ENCODE assay signal across 20 cellular contexts in the genomic region with DNA sequence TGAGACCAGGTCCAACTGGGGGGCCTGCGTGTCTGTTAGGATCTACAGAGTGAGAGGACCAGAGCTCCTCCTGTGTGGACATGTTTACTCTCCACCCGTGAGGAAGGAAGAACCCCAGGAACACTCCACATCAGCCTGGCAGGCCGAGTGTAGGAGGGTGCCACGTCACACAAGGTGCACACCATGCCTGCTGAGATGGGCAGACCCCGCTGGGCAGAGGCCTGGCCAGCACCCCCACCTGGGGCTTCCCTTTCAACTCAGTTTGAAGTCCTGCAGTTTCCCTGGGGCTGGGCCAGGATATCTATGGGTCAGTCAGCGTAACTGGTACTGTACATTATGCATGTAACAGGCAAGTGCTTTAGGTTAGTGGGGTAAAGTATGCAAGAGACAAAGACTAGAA. TPM values are rescaled to one million over a fixed set of nuclear protein-coding genes. Genes with fewer than 3 reads are reported as not detected.
DNase-seq lines count a peak whose midpoint lies in the region; ATAC-seq lines count a peak whose summit lies in the region.
"Had no signal": no experiment of that assay in that cellular context is flagged by ENCODE, and none has a peak within 500 bp of the region (broad histone marks: within the 10 kb centered on the region; RNA-seq: fewer than 3 reads in every experiment).

No MANE protein-coding gene starts in this region.

- peaks cover 25 to 30% (median 27%) of the 10 kb centered on the region in 3 donors for H3K4me1 Mint-ChIP-seq in CD8-positive, alpha-beta memory T cell
- peaks cover 17 to 68% (median 55%) of the 10 kb centered on the region in 7 donors for H3K4me1 Mint-ChIP-seq in naive thymus-derived CD4-positive, alpha-beta T cell

- peak; percentile 14 for DNase-seq in activated CD4-positive, CD25-positive, alpha-beta regulatory T cell treated with anti-CD3 and anti-CD28 coated beads, Interleukin-2, amount 50 U/mL, for 72 hours
- no peak for DNase-seq in activated CD4-positive, CD25-positive, alpha-beta regulatory T cell (lab: John Stamatoyannopoulos, UW)
- DNase-seq in CD8-positive, alpha-beta memory T cell, result no peak
- DNase-seq in adipocyte (ENCODE audit: low read depth), result no peak
- no peak for DNase-seq in naive thymus-derived CD4-positive, alpha-beta T cell
- no peak for DNase-seq in stimulated activated CD4-positive, alpha-beta T cell treated with anti-CD3 and anti-CD28 coated beads, Interleukin-4, amount 100 ng/mL, for 4 hours
- DNase-seq in nucleus accumbens (lab: John Stamatoyannopoulos, UW), result no peak
- DNase-seq: activated CD4-positive, alpha-beta T cell treated with anti-CD3 and anti-CD28 coated beads, Interleukin-2, amount 50 U/mL, for 48 hours; brain microvascular endothelial cell; colonic mucosa; NCI-H1092; NCI-H1930; NCI-H82; right cardiac atrium; SIG-M5 had no signal

- POLR2A ChIA-PET in CD8-positive, alpha-beta memory T cell (lab: Charles Lee), result no interaction called here
- POLR2A ChIA-PET in naive thymus-derived CD4-positive, alpha-beta T cell (lab: Charles Lee), result no interaction called here

- no peaks in the 10 kb centered on the region for H3K27me3 ChIP-seq in CD8-positive, alpha-beta memory T cell (ENCODE audit: insufficient read depth, low read length, poor library complexity, severe bottlenecking)
- H3K27me3 ChIP-seq in adipocyte (replicated peaks; ENCODE audit: control insufficient read depth, insufficient read depth, low read length), result peaks cover 55% of the 10 kb centered on the region
- H3K27me3 ChIP-seq in naive thymus-derived CD4-positive, alpha-beta T cell (ENCODE audit: control insufficient read depth in 2 of 2, insufficient read depth in 2 of 2, low read length in 2 of 2), result no peaks in the 10 kb centered on the region
- H3K27me3 ChIP-seq: colonic mucosa had no signal

- H3K4me1 ChIP-seq in CD8-positive, alpha-beta memory T cell (ENCODE audit: insufficient read depth, low read length), result peaks cover 39% of the 10 kb centered on the region
- H3K4me1 ChIP-seq in adipocyte (ENCODE audit: control insufficient read depth, insufficient read depth, low read length), result peaks cover 19% of the 10 kb centered on the region
- peaks cover 16 to 44% of the 10 kb centered on the region in 2 donors for H3K4me1 ChIP-seq in naive thymus-derived CD4-positive, alpha-beta T cell (ENCODE audit: control insufficient read depth in 2 of 2, insufficient read depth in 2 of 2, low read length in 2 of 2)
- H3K4me1 ChIP-seq: colonic mucosa had no signal

- no peak overlapping the region for H3K27ac ChIP-seq in CD8-positive, alpha-beta memory T cell (ENCODE audit: low read depth, low read length)
- H3K27ac ChIP-seq in naive thymus-derived CD4-positive, alpha-beta T cell (ENCODE audit: low read depth, low read length), result no peak overlapping the region
- H3K27ac ChIP-seq: brain microvascular endothelial cell, colonic mucosa, pancreas had no signal

- no peak overlapping the region for H3K9ac ChIP-seq in adipocyte (ENCODE audit: low read length)

- ATAC-seq in naive thymus-derived CD4-positive, alpha-beta T cell, result no peak
- no peak for ATAC-seq in HG03565 (IDR thresholded peaks at IDR 0.05; ENCODE audit: unreplicated experiment)
- ATAC-seq: GM23338, pancreas had no signal

- H3K27ac Mint-ChIP-seq in CD8-positive, alpha-beta memory T cell, result peak overlapping the region in 6 of 8 donors; percentile 16 to 97 (median 74)
- peak overlapping the region in 8 of 9 donors; percentile 4 to 100 (median 96) for H3K27ac Mint-ChIP-seq in naive thymus-derived CD4-positive, alpha-beta T cell
- H3K27ac Mint-ChIP-seq: GM23338, type B pancreatic cell had no signal

- no peaks in the 10 kb centered on the region for H3K36me3 ChIP-seq in CD8-positive, alpha-beta memory T cell (ENCODE audit: insufficient read depth, low read length)
- H3K36me3 ChIP-seq in adipocyte (ENCODE audit: control insufficient read depth, insufficient read depth, low read length, severe bottlenecking), result no peaks in the 10 kb centered on the region
- H3K36me3 ChIP-seq in naive thymus-derived CD4-positive, alpha-beta T cell (ENCODE audit: control insufficient read depth in 2 of 3, insufficient read depth in 3 of 3, low read length in 3 of 3), result no peaks in the 10 kb centered on the region
- H3K36me3 ChIP-seq: brain microvascular endothelial cell, colonic mucosa, pancreas had no signal

- intact Hi-C loops in naive thymus-derived CD4-positive, alpha-beta T cell (cut with micrococcal nuclease), result no loop called here

- CTCF ChIA-PET in CD8-positive, alpha-beta memory T cell (lab: Charles Lee), result interaction anchor here (1.3 to 1.4 kb wide), 2 partner anchors 16 to 17 kb away, joined by 4 read pairs; no protein-coding TSS in a partner anchor
- CTCF ChIA-PET in naive thymus-derived CD4-positive, alpha-beta T cell (lab: Charles Lee), result interaction anchor here (0.6 kb wide), 1 partner anchor 323 kb away, joined by 5 read pairs; no protein-coding TSS in a partner anchor

- H3K4me3 Mint-ChIP-seq in CD8-positive, alpha-beta memory T cell, result peak overlapping the region in 4 of 7 donors; percentile 2 to 30 (median 26)
- H3K4me3 Mint-ChIP-seq in naive thymus-derived CD4-positive, alpha-beta T cell, result peak overlapping the region in 9 of 10 donors; percentile 20 to 87 (median 62)
- H3K4me3 Mint-ChIP-seq: GM23338, type B pancreatic cell had no signal

- H3K27me3 Mint-ChIP-seq in CD8-positive, alpha-beta memory T cell, result peaks cover 17 to 20% of the 10 kb centered on the region in 2 donors
- H3K27me3 Mint-ChIP-seq in naive thymus-derived CD4-positive, alpha-beta T cell, result peaks cover 0 to 35% (median 0%) of the 10 kb centered on the region in 5 donors

- H3K9me3 ChIP-seq in CD8-positive, alpha-beta memory T cell (ENCODE audit: low read length), result no peaks in the 10 kb centered on the region
- H3K9me3 ChIP-seq in adipocyte (ENCODE audit: control insufficient read depth, low read length), result no peaks in the 10 kb centered on the region
- no peaks in the 10 kb centered on the region for H3K9me3 ChIP-seq in naive thymus-derived CD4-positive, alpha-beta T cell (ENCODE audit: control insufficient read depth in 2 of 3, low read length in 3 of 3)
- H3K9me3 ChIP-seq: colonic mucosa, pancreas had no signal

- no peaks in the 10 kb centered on the region for H3K36me3 Mint-ChIP-seq in CD8-positive, alpha-beta memory T cell
- peaks cover 0 to 8% (median 6%) of the 10 kb centered on the region in 5 donors for H3K36me3 Mint-ChIP-seq in naive thymus-derived CD4-positive, alpha-beta T cell
- H3K36me3 Mint-ChIP-seq: type B pancreatic cell had no signal

- no peak overlapping the region for H3K4me3 ChIP-seq in CD8-positive, alpha-beta memory T cell (ENCODE audit: low read length)
- H3K4me3 ChIP-seq in adipocyte (ENCODE audit: low read length), result peak overlapping the region; percentile 58
- H3K4me3 ChIP-seq in naive thymus-derived CD4-positive, alpha-beta T cell (ENCODE audit: low read length), result no peak overlapping the region
- H3K4me3 ChIP-seq: colonic mucosa, GM23338, pancreas had no signal

- H3K9me3 Mint-ChIP-seq in CD8-positive, alpha-beta memory T cell, result no peaks in the 10 kb centered on the region
- peaks cover 0 to 4% (median 0%) of the 10 kb centered on the region in 11 donors for H3K9me3 Mint-ChIP-seq in naive thymus-derived CD4-positive, alpha-beta T cell
- H3K9me3 Mint-ChIP-seq: GM23338, type B pancreatic cell had no signal

RNA-seq across cellular contexts. Expression of gene PCBP3, which starts 30.1 kb away (rescaled TPM):
- total RNA-seq in CD8-positive, alpha-beta memory T cell, result under 1 TPM; 0.31 to 0.35 TPM
- polyA plus RNA-seq in CD8-positive, alpha-beta memory T cell, result 0.38 TPM
- total RNA-seq in naive thymus-derived CD4-positive, alpha-beta T cell, result 1 to 10 TPM; 1.2 to 5.2 (median 4.0) TPM
- 1 to 10 TPM; 1.5 to 1.6 TPM for polyA plus RNA-seq in naive thymus-derived CD4-positive, alpha-beta T cell
- total RNA-seq: lung microvascular endothelial cell had no signal
